ENCODE assay signal across 11 cellular contexts in the genomic region with DNA sequence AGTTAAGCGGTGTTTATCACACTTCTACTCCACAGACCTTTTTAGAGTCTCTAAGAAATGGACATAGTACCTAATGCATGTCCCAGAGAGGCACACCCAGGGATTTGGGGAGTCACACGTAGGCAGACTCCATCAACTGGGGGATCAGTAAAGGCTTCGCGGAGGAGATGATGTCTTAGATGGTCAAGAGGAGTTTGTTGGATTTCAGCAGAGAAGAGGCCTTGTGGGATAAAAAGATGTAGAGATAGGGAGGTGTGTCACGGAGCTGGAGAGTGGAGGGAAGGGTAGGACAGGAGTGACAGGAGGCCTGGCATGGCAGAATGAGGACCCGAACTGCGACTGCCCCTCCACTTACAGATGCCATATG. TPM values are rescaled to one million over a fixed set of nuclear protein-coding genes. Genes with fewer than 3 reads are reported as not detected.
DNase-seq lines count a peak whose midpoint lies in the region; ATAC-seq and TF ChIP-seq lines count a peak whose summit lies in the region.
"Had no signal": no experiment of that assay in that cellular context is flagged by ENCODE, and none has a peak within 500 bp of the region (broad histone marks: within the 10 kb centered on the region; RNA-seq: fewer than 3 reads in every experiment).

No MANE protein-coding gene starts in this region.

- peaks cover 65% of the 10 kb centered on the region for H3K4me1 Mint-ChIP-seq in chondrocyte (ENCODE audit: low read depth)
- H3K4me1 Mint-ChIP-seq in activated T-helper 1 cell treated with anti-CD3 and anti-CD28 coated beads, Interleukin-12 subunit alpha, Interleukin-12 subunit beta, Interleukin-2, Interleukin-4 antibody, amounts not matched to agents 30 ng/mL and 10 ng/mL and 1 ng/mL, durations not matched to agents 14 hours and 24 hours and 36 hours (ENCODE audit: low read depth), result peaks cover 9% of the 10 kb centered on the region
- peaks cover 33% of the 10 kb centered on the region for H3K4me1 Mint-ChIP-seq in activated T-cell treated with anti-CD3 and anti-CD28 coated beads, Interleukin-2, amount 50 U/mL, for 24 hours (ENCODE audit: low read depth)

- H3K27ac Mint-ChIP-seq in chondrocyte (ENCODE audit: unreplicated experiment), result peak overlapping the region; percentile 99
- no peak overlapping the region for H3K27ac Mint-ChIP-seq in activated T-helper 1 cell treated with anti-CD3 and anti-CD28 coated beads, Interleukin-12 subunit alpha, Interleukin-12 subunit beta, Interleukin-2, Interleukin-4 antibody, amounts not matched to agents 30 ng/mL and 10 ng/mL and 1 ng/mL, durations not matched to agents 14 hours and 24 hours and 36 hours
- H3K27ac Mint-ChIP-seq in activated T-cell treated with anti-CD3 and anti-CD28 coated beads, Interleukin-2, amount 50 U/mL, for 24 hours, result no peak overlapping the region
- H3K27ac Mint-ChIP-seq: dendritic cell treated with granulocyte-macrophage colony-stimulating factor and Interleukin-4, amounts not matched to agents 40 ng/mL and 50 ng/mL, for 4 days had no signal

- H3K9ac ChIP-seq in mucosa of rectum (ENCODE audit: low read depth in 1 of 2, low read length in 2 of 2), result peak overlapping the region; percentile 56 to 62

- H3K36me3 Mint-ChIP-seq in chondrocyte (ENCODE audit: low read depth), result peaks cover 27% of the 10 kb centered on the region
- H3K36me3 Mint-ChIP-seq in activated T-helper 1 cell treated with anti-CD3 and anti-CD28 coated beads, Interleukin-12 subunit alpha, Interleukin-12 subunit beta, Interleukin-2, Interleukin-4 antibody, amounts not matched to agents 30 ng/mL and 10 ng/mL and 1 ng/mL, durations not matched to agents 14 hours and 24 hours and 36 hours (ENCODE audit: low read depth), result peaks cover 24% of the 10 kb centered on the region
- peaks cover 83% of the 10 kb centered on the region for H3K36me3 Mint-ChIP-seq in activated T-cell treated with anti-CD3 and anti-CD28 coated beads, Interleukin-2, amount 50 U/mL, for 24 hours (ENCODE audit: low read depth)

- no peaks in the 10 kb centered on the region for H3K27me3 Mint-ChIP-seq in chondrocyte (ENCODE audit: low read depth)
- no peaks in the 10 kb centered on the region for H3K27me3 Mint-ChIP-seq in activated T-helper 1 cell treated with anti-CD3 and anti-CD28 coated beads, Interleukin-12 subunit alpha, Interleukin-12 subunit beta, Interleukin-2, Interleukin-4 antibody, amounts not matched to agents 30 ng/mL and 10 ng/mL and 1 ng/mL, durations not matched to agents 14 hours and 24 hours and 36 hours (ENCODE audit: insufficient read depth)
- no peaks in the 10 kb centered on the region for H3K27me3 Mint-ChIP-seq in activated T-cell treated with anti-CD3 and anti-CD28 coated beads, Interleukin-2, amount 50 U/mL, for 24 hours
- H3K27me3 Mint-ChIP-seq: dendritic cell treated with granulocyte-macrophage colony-stimulating factor and Interleukin-4, amounts not matched to agents 40 ng/mL and 50 ng/mL, for 4 days had no signal

- no peak for DNase-seq in Panc1 (ENCODE audit: low read depth, low spot score)
- DNase-seq in chondrocyte (ENCODE audit: low spot score), result no peak
- no peak for DNase-seq in thoracic aorta (ENCODE audit: low spot score)
- DNase-seq in activated T-helper 1 cell treated with anti-CD3 and anti-CD28 coated beads, Interleukin-12 subunit alpha, Interleukin-12 subunit beta, Interleukin-2, Interleukin-4 antibody, amounts not matched to agents 30 ng/mL and 10 ng/mL and 1 ng/mL, durations not matched to agents 14 hours and 24 hours and 36 hours (ENCODE audit: low spot score), result no peak
- DNase-seq in activated T-cell treated with anti-CD3 and anti-CD28 coated beads, Interleukin-2, amount 50 U/mL, for 24 hours, result no peak
- DNase-seq in T1000 (lab: John Stamatoyannopoulos, UW), result no peak
- DNase-seq: activated T-cell treated with anti-CD3 and anti-CD28 coated beads, Interleukin-2, amount 50 U/mL, for 4 hours; MM.1S had no signal

- H3K27me3 ChIP-seq in Panc1 (ENCODE audit: control insufficient read depth, insufficient read depth, low read length) (no peaks in the 10 kb centered on the region), mucosa of rectum (ENCODE audit: control insufficient read depth in 2 of 2, insufficient read depth in 2 of 2, low read length in 2 of 2) (no peaks in the 10 kb centered on the region), thoracic aorta (replicated peaks; ENCODE audit: insufficient read depth) (no peaks in the 10 kb centered on the region)

- H3K4me1 ChIP-seq in Panc1 (ENCODE audit: control insufficient read depth, insufficient read depth, low read length) (peaks cover 49% of the 10 kb centered on the region), mucosa of rectum (ENCODE audit: control insufficient read depth in 2 of 2, insufficient read depth in 2 of 2, low read length in 2 of 2) (peaks cover 34 to 41% of the 10 kb centered on the region in 2 donors), thoracic aorta (ENCODE audit: control insufficient read depth in 1 of 2, low read depth in 2 of 2) (peaks cover 38 to 73% of the 10 kb centered on the region in 2 donors)

- H3K4me3 Mint-ChIP-seq in chondrocyte (ENCODE audit: unreplicated experiment), result peak overlapping the region; percentile 37
- no peak overlapping the region for H3K4me3 Mint-ChIP-seq in activated T-helper 1 cell treated with anti-CD3 and anti-CD28 coated beads, Interleukin-12 subunit alpha, Interleukin-12 subunit beta, Interleukin-2, Interleukin-4 antibody, amounts not matched to agents 30 ng/mL and 10 ng/mL and 1 ng/mL, durations not matched to agents 14 hours and 24 hours and 36 hours
- H3K4me3 Mint-ChIP-seq in activated T-cell treated with anti-CD3 and anti-CD28 coated beads, Interleukin-2, amount 50 U/mL, for 24 hours, result no peak overlapping the region
- H3K4me3 Mint-ChIP-seq: activated T-cell treated with anti-CD3 and anti-CD28 coated beads, Interleukin-2, amount 50 U/mL, for 4 hours; dendritic cell treated with granulocyte-macrophage colony-stimulating factor and Interleukin-4, amounts not matched to agents 40 ng/mL and 50 ng/mL, for 4 days had no signal

- H3K9me3 Mint-ChIP-seq in chondrocyte (ENCODE audit: low read depth), result no peaks in the 10 kb centered on the region
- no peaks in the 10 kb centered on the region for H3K9me3 Mint-ChIP-seq in activated T-helper 1 cell treated with anti-CD3 and anti-CD28 coated beads, Interleukin-12 subunit alpha, Interleukin-12 subunit beta, Interleukin-2, Interleukin-4 antibody, amounts not matched to agents 30 ng/mL and 10 ng/mL and 1 ng/mL, durations not matched to agents 14 hours and 24 hours and 36 hours
- H3K9me3 Mint-ChIP-seq in activated T-cell treated with anti-CD3 and anti-CD28 coated beads, Interleukin-2, amount 50 U/mL, for 24 hours, result no peaks in the 10 kb centered on the region
- H3K9me3 Mint-ChIP-seq: activated T-cell treated with anti-CD3 and anti-CD28 coated beads, Interleukin-2, amount 50 U/mL, for 4 hours; dendritic cell treated with granulocyte-macrophage colony-stimulating factor and Interleukin-4, amounts not matched to agents 40 ng/mL and 50 ng/mL, for 4 days had no signal

- in situ Hi-C loops in Panc1 (cut with HindIII; ENCODE audit: low pct_unique_long_range_greater_than_20kb, low sequenced_read_pairs), result no loop called here

- no peaks in the 10 kb centered on the region for H3K9me3 ChIP-seq in Panc1 (ENCODE audit: control insufficient read depth, insufficient read depth, low read depth, low read length)
- no peaks in the 10 kb centered on the region for H3K9me3 ChIP-seq in mucosa of rectum (ENCODE audit: control insufficient read depth in 2 of 2, low read length in 2 of 2)
- H3K9me3 ChIP-seq in thoracic aorta, result no peaks in the 10 kb centered on the region

- H3K4me3 ChIP-seq in Panc1 (ENCODE audit: low read depth in 2 of 2, low read length in 2 of 2), result peak overlapping the region in 1 of 2 experiments; percentile 39; a peak in 2 of 4 replicates
- peak overlapping the region in 1 of 2 donors; percentile 41 for H3K4me3 ChIP-seq in mucosa of rectum (ENCODE audit: low read length in 2 of 2)
- no peak overlapping the region for H3K4me3 ChIP-seq in thoracic aorta

- peak; percentile 19 for ATAC-seq in Panc1
- no peak for ATAC-seq in thoracic aorta (ENCODE audit: insufficient number of reproducible peaks, low FRiP score, low read depth)
- ATAC-seq in HG02840 (IDR thresholded peaks at IDR 0.05; ENCODE audit: low FRiP score, unreplicated experiment), result no peak
- ATAC-seq: activated T-cell treated with anti-CD3 and anti-CD28 coated beads, Interleukin-2, amount 50 U/mL, for 4 hours had no signal

- intact Hi-C loops in Panc1 (cut with micrococcal nuclease; ENCODE audit: unreplicated experiment), result no loop called here
- intact Hi-C loops in activated T-helper 1 cell treated with anti-CD3 and anti-CD28 coated beads, Interleukin-12 subunit alpha, Interleukin-12 subunit beta, Interleukin-2, Interleukin-4 antibody, amounts not matched to agents 30 ng/mL and 10 ng/mL and 1 ng/mL, durations not matched to agents 14 hours and 24 hours and 36 hours (cut with micrococcal nuclease), result no loop called here

- CTCF ChIA-PET in Panc1 (lab: Charles Lee), result no interaction called here

- TF ChIP-seq CTCF in Panc1 (IDR thresholded peaks at IDR 0.05) (no peak), chondrocyte (IDR thresholded peaks at IDR 0.05) (no peak), thoracic aorta (IDR thresholded peaks at IDR 0.05) (no peak)

- H3K27ac ChIP-seq in Panc1 (ENCODE audit: low read length) (peak overlapping the region; percentile 79), mucosa of rectum (ENCODE audit: low read depth in 2 of 2, low read length in 2 of 2) (peak overlapping the region; percentile 86 to 88), thoracic aorta (peak overlapping the region; percentile 35 to 69)

- POLR2A ChIA-PET in Panc1 (lab: Charles Lee), result no interaction called here

- H3K36me3 ChIP-seq in Panc1 (ENCODE audit: control insufficient read depth, insufficient read depth, low read length) (peaks cover 12% of the 10 kb centered on the region; the same call in 1 of the 2 replicates), mucosa of rectum (ENCODE audit: control insufficient read depth in 2 of 2, insufficient read depth in 2 of 2, low read length in 2 of 2) (peaks cover 24 to 33% of the 10 kb centered on the region in 2 donors), thoracic aorta (peaks cover 17% of the 10 kb centered on the region)

- no TSS peak for BruUV-seq in Panc1 (replicated peaks; lab: Mats Ljungman, UMichigan)

RNA-seq across cellular contexts. Expression of a gene that starts 9.1 kb away (rescaled TPM):
- total RNA-seq in Panc1 (2021; ENCODE audit: unreplicated experiment) (155 TPM), chondrocyte (111 to 204 TPM (median 199 TPM) in 3 replicates), thoracic aorta (100 to 1,000 TPM; 115 to 138 TPM)
- polyA plus RNA-seq in Panc1 (2012; ENCODE audit: insufficient read length), result 458 TPM
- total RNA-seq in activated T-helper 1 cell treated with anti-CD3 and anti-CD28 coated beads, Interleukin-12 subunit alpha, Interleukin-12 subunit beta, Interleukin-2, Interleukin-4 antibody, amounts not matched to agents 30 ng/mL and 10 ng/mL and 1 ng/mL, durations not matched to agents 14 hours and 24 hours and 36 hours, result 92.0 and 104 TPM in 2 replicates

RNA-seq across cellular contexts. Expression of a gene that starts 33.2 kb away (rescaled TPM):
- 25.1 TPM for total RNA-seq in Panc1 (2021; ENCODE audit: unreplicated experiment)
- polyA plus RNA-seq in Panc1 (2012; ENCODE audit: insufficient read length), result 72.4 TPM
- total RNA-seq in chondrocyte, result 49.4 to 128 TPM (median 120 TPM) in 3 replicates
- 10 to 100 TPM; 39.2 to 79.6 TPM for total RNA-seq in thoracic aorta
- total RNA-seq in activated T-helper 1 cell treated with anti-CD3 and anti-CD28 coated beads, Interleukin-12 subunit alpha, Interleukin-12 subunit beta, Interleukin-2, Interleukin-4 antibody, amounts not matched to agents 30 ng/mL and 10 ng/mL and 1 ng/mL, durations not matched to agents 14 hours and 24 hours and 36 hours, result 6.1 and 7.3 TPM in 2 replicates
